1 cellular context compared by ENCODE assay signal in the genomic region with DNA sequence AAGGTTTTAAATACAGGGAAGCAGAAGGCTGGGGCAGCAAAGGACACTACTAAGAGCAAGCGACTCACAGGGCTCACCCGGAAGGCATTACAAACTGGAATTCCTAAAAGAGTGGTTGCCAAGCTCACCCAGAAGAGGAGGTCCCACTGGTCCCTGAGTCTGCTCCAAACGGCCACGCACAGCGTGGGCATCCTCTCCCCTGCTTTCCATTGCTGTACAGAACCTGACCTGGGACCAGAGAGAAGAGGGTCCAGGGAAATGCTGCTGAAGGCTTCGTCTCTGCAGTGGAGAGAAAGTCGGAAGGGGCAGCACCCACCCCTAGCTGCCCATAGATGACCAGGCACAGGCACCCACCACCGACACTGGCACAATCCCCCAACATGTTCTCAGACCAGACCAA.
TF ChIP-seq lines count a peak whose summit lies in the region.

No MANE protein-coding gene starts in this region.

TF ChIP-seq in H1, 55 proteins besides CTCF, POLR2A, EP300 and RAD21:
- TF ChIP-seq TBP (IDR thresholded peaks at IDR 0.05; ENCODE audit: low read depth, low read length) = no peak
- TF ChIP-seq SIX5 (IDR thresholded peaks at IDR 0.05; ENCODE audit: low read depth, low read length) = no peak
- TF ChIP-seq CHD2 (IDR thresholded peaks at IDR 0.05; ENCODE audit: low read length) = no peak
- TF ChIP-seq JUND (IDR thresholded peaks at IDR 0.05; ENCODE audit: low read length) = no peak
- no peak for TF ChIP-seq NANOG (IDR thresholded peaks at IDR 0.05; ENCODE audit: insufficient read depth, low read depth, low read length, poor library complexity, severe bottlenecking)
- TF ChIP-seq PHF8 (conservative IDR thresholded peaks at IDR 0.05; ENCODE audit: low read depth, low read length) = no peak
- no peak for TF ChIP-seq HDAC6 (IDR thresholded peaks at IDR 0.05; ENCODE audit: low read depth, low read length)
TF ChIP-seq in H1: peak in this region for 0.
